In the genomic region with DNA sequence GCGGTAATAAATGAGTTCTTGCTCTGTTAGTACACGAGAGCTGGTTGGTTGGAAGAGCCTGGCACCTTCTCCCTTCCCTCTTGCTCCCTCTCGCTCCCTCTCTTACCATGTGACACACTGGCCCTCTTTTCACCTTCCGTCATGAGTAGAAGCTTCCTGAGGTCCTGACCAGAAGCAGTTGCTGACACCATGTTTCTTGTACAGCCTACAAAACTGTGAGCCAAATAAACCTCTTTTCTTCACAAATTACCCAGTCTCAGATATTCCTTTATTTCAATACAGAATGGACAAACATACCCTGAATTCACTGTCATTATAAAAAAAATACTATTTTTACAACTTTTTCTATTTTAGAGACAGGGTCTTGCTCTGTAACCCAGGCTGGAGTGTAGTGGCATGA, we compare ENCODE assay signal across 28 cellular contexts.
"Had no signal": no experiment of that assay in that cellular context is flagged by ENCODE, and none has a peak within 500 bp of the region (broad histone marks: within the 10 kb centered on the region; RNA-seq: fewer than 3 reads in every experiment).

No MANE protein-coding gene starts in this region.

- ATAC-seq: activated T-cell treated with anti-CD3 and anti-CD28 coated beads, Interleukin-2, amount 50 U/mL, for 72 hours; foreskin keratinocyte; gastrocnemius medialis; heart left ventricle; WTC11 had no signal

- H3K27ac Mint-ChIP-seq: activated CD4-positive, alpha-beta memory T cell treated with anti-CD3 and anti-CD28 coated beads, Interleukin-2, amount 10 ng/mL, durations not matched to agents 7 days and 5 days; activated CD4-positive, alpha-beta T cell treated with anti-CD3 and anti-CD28 coated beads, Interleukin-2, amount 10 ng/mL, durations not matched to agents 7 days and 5 days; activated naive CD4-positive, alpha-beta T cell treated with anti-CD3 and anti-CD28 coated beads for 36 hours; activated T-cell treated with anti-CD3 and anti-CD28 coated beads, Interleukin-2, amount 50 U/mL, for 24 hours; activated T-cell treated with anti-CD3 and anti-CD28 coated beads, Interleukin-2, amount 50 U/mL, for 72 hours; endodermal cell; WTC11 had no signal

- H3K4me1 ChIP-seq: colonic mucosa, foreskin keratinocyte, gastrocnemius medialis had no signal

- H3K4me3 Mint-ChIP-seq: activated CD4-positive, alpha-beta memory T cell treated with anti-CD3 and anti-CD28 coated beads, Interleukin-2, amount 10 ng/mL, durations not matched to agents 7 days and 5 days; activated CD4-positive, alpha-beta T cell treated with anti-CD3 and anti-CD28 coated beads, Interleukin-2, amount 10 ng/mL, durations not matched to agents 7 days and 5 days; activated naive CD4-positive, alpha-beta T cell treated with anti-CD3 and anti-CD28 coated beads for 36 hours; activated naive CD4-positive, alpha-beta T cell treated with anti-CD3 and anti-CD28 coated beads, Interleukin-2, amount 50 U/mL, for 24 hours; activated T-cell treated with anti-CD3 and anti-CD28 coated beads, Interleukin-2, amount 50 U/mL, for 24 hours; activated T-cell treated with anti-CD3 and anti-CD28 coated beads, Interleukin-2, amount 50 U/mL, for 72 hours; endodermal cell; WTC11 had no signal

- H3K4me3 ChIP-seq: colonic mucosa, dorsolateral prefrontal cortex, esophagus muscularis mucosa, gastrocnemius medialis, heart left ventricle had no signal

- H3K9me3 ChIP-seq: colonic mucosa, gastrocnemius medialis had no signal

- DNase-seq: activated CD4-positive, alpha-beta memory T cell treated with anti-CD3 and anti-CD28 coated beads, Interleukin-2, amount 10 ng/mL, durations not matched to agents 7 days and 5 days; activated CD4-positive, alpha-beta T cell treated with anti-CD3 and anti-CD28 coated beads for 1 hour; activated CD4-positive, alpha-beta T cell treated with anti-CD3 and anti-CD28 coated beads for 4 hours; activated CD4-positive, alpha-beta T cell treated with anti-CD3 and anti-CD28 coated beads, Interleukin-2, amount 10 ng/mL, durations not matched to agents 7 days and 5 days; activated CD4-positive, alpha-beta T cell treated with anti-CD3 and anti-CD28 coated beads, Interleukin-2, amount 50 U/mL, for 4 hours; activated CD8-positive, alpha-beta memory T cell treated with anti-CD3 and anti-CD28 coated beads, Interleukin-2, amount 50 U/mL, for 48 hours; activated naive CD4-positive, alpha-beta T cell treated with anti-CD3 and anti-CD28 coated beads for 36 hours; activated T-cell treated with anti-CD3 and anti-CD28 coated beads for 4 hours; activated T-cell treated with anti-CD3 and anti-CD28 coated beads, Interleukin-2, amount 50 U/mL, for 24 hours; activated T-cell treated with anti-CD3 and anti-CD28 coated beads, Interleukin-2, amount 50 U/mL, for 72 hours; amniotic stem cell; anterior cingulate cortex; caudate nucleus; cerebellar nuclear complex; colonic mucosa; dorsolateral prefrontal cortex; effector memory CD4-positive, alpha-beta T cell; endodermal cell; erythroblast; foreskin keratinocyte; gastrocnemius medialis; glutamatergic neuron; heart left ventricle; T-helper 2 cell had no signal

- H3K27me3 ChIP-seq: colonic mucosa, foreskin keratinocyte, gastrocnemius medialis, heart left ventricle had no signal

- H3K27ac ChIP-seq: colonic mucosa, dorsolateral prefrontal cortex, esophagus muscularis mucosa, foreskin keratinocyte, gastrocnemius medialis, heart left ventricle, VCaP had no signal

- H3K4me1 Mint-ChIP-seq: endodermal cell had no signal

- H3K36me3 ChIP-seq: colonic mucosa, gastrocnemius medialis had no signal

- H3K27me3 Mint-ChIP-seq: activated CD4-positive, alpha-beta memory T cell treated with anti-CD3 and anti-CD28 coated beads, Interleukin-2, amount 10 ng/mL, durations not matched to agents 7 days and 5 days; activated naive CD4-positive, alpha-beta T cell treated with anti-CD3 and anti-CD28 coated beads, Interleukin-2, amount 50 U/mL, for 24 hours; activated T-cell treated with anti-CD3 and anti-CD28 coated beads, Interleukin-2, amount 50 U/mL, for 24 hours had no signal
